ENCODE assay signal across 12 cellular contexts in the genomic region with DNA sequence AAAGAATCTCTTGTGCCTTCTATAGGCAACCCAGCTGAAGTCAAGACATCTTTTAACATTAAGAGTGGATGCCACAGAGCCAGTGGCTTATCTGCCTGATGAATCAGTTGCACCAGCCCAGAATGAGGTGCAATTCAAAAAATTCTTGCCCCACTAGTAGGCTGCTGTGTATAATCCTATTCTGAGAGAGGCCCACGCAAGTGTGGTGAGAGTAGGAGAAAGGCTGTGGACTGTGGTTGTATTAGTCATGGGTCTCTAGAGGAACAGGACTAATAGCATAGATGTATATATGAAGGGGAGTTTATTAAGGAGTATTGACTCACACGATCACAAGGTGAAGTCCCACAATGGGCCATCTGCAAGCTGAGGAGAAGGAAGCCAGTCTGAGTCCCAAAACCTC.
A peak's percentile ranks its signal among the peaks of the same experiment; 100 is the strongest.
DNase-seq lines count a peak whose midpoint lies in the region; ATAC-seq and TF ChIP-seq lines count a peak whose summit lies in the region.
"Had no signal": no experiment of that assay in that cellular context is flagged by ENCODE, and none has a peak within 500 bp of the region (broad histone marks: within the 10 kb centered on the region; RNA-seq: fewer than 3 reads in every experiment).

No MANE protein-coding gene starts in this region.

- H3K9me3 Mint-ChIP-seq in activated CD8-positive, alpha-beta memory T cell treated with anti-CD3 and anti-CD28 coated beads, Interleukin-2, amount 10 ng/mL, durations not matched to agents 7 days and 5 days (ENCODE audit: low read depth) = no peaks in the 10 kb centered on the region
- no peaks in the 10 kb centered on the region for H3K9me3 Mint-ChIP-seq in T-helper 2 cell treated with Interferon-gamma antibody and Interleukin-4, amounts not matched to agents 5 μg/mL and 100 μg/mL, for 36 hours
- no peaks in the 10 kb centered on the region for H3K9me3 Mint-ChIP-seq in stimulated activated effector memory CD8-positive, alpha-beta T cell treated with anti-CD3 and anti-CD28 coated beads, Interleukin-12 subunit alpha, Interleukin-12 subunit beta, amount 100 ng/mL, for 72 hours
- H3K9me3 Mint-ChIP-seq in mesothelial cell of epicardium = peaks cover 12% of the 10 kb centered on the region

- TF ChIP-seq CTCF in foreskin fibroblast (IDR thresholded peaks at IDR 0.05; ENCODE audit: low read depth, low read length) (no peak), mesothelial cell of epicardium (IDR thresholded peaks at IDR 0.05; ENCODE audit: unreplicated experiment) (no peak)

- no peak overlapping the region for H3K4me3 Mint-ChIP-seq in activated CD8-positive, alpha-beta memory T cell treated with anti-CD3 and anti-CD28 coated beads, Interleukin-2, amount 10 ng/mL, durations not matched to agents 7 days and 5 days
- H3K4me3 Mint-ChIP-seq in T-helper 2 cell treated with Interferon-gamma antibody and Interleukin-4, amounts not matched to agents 5 μg/mL and 100 μg/mL, for 36 hours = no peak overlapping the region
- H3K4me3 Mint-ChIP-seq in stimulated activated effector memory CD8-positive, alpha-beta T cell treated with anti-CD3 and anti-CD28 coated beads, Interleukin-12 subunit alpha, Interleukin-12 subunit beta, amount 100 ng/mL, for 72 hours = peak overlapping the region; percentile 30
- H3K4me3 Mint-ChIP-seq in mesothelial cell of epicardium = no peak overlapping the region

- peak; percentile 43 for DNase-seq in activated CD8-positive, alpha-beta memory T cell treated with anti-CD3 and anti-CD28 coated beads, Interleukin-2, amount 10 ng/mL, durations not matched to agents 7 days and 5 days
- DNase-seq in activated CD8-positive, alpha-beta memory T cell treated with anti-CD3 and anti-CD28 coated beads, Interleukin-2, amount 50 U/mL, for 4 hours = no peak
- peak; percentile 52 for DNase-seq in T-helper 2 cell treated with Interferon-gamma antibody and Interleukin-4, amounts not matched to agents 5 μg/mL and 100 μg/mL, for 36 hours (ENCODE audit: low spot score)
- DNase-seq in foreskin fibroblast = peak; percentile 83 to 86
- peak in 1 of 2 donors; percentile 73 for DNase-seq in stimulated activated effector memory CD8-positive, alpha-beta T cell treated with anti-CD3 and anti-CD28 coated beads, Interleukin-12 subunit alpha, Interleukin-12 subunit beta, amount 100 ng/mL, for 72 hours (ENCODE audit: low spot score in 2 of 2)
- no peak for DNase-seq in mesothelial cell of epicardium (ENCODE audit: low spot score in 2 of 2, unreplicated experiment in 2 of 2)
- DNase-seq in pons (ENCODE audit: low spot score) = no peak
- DNase-seq: central memory CD4-positive, alpha-beta T cell; MG63; NCI-H524 had no signal

- CTCF ChIA-PET in activated CD8-positive, alpha-beta memory T cell treated with anti-CD3 and anti-CD28 coated beads, Interleukin-2, amount 10 ng/mL, durations not matched to agents 7 days and 5 days (lab: Charles Lee) = no interaction called here

- no peaks in the 10 kb centered on the region for H3K27me3 Mint-ChIP-seq in activated CD8-positive, alpha-beta memory T cell treated with anti-CD3 and anti-CD28 coated beads, Interleukin-2, amount 10 ng/mL, durations not matched to agents 7 days and 5 days
- no peaks in the 10 kb centered on the region for H3K27me3 Mint-ChIP-seq in T-helper 2 cell treated with Interferon-gamma antibody and Interleukin-4, amounts not matched to agents 5 μg/mL and 100 μg/mL, for 36 hours (ENCODE audit: low read depth)
- no peaks in the 10 kb centered on the region for H3K27me3 Mint-ChIP-seq in mesothelial cell of epicardium (ENCODE audit: low read depth)

- H3K4me3 ChIP-seq in foreskin fibroblast (ENCODE audit: low read depth in 1 of 2, low read length in 2 of 2) = no peak overlapping the region
- H3K4me3 ChIP-seq: MG63, suprapubic skin had no signal

- no peak overlapping the region for H3K27ac Mint-ChIP-seq in activated CD8-positive, alpha-beta memory T cell treated with anti-CD3 and anti-CD28 coated beads, Interleukin-2, amount 10 ng/mL, durations not matched to agents 7 days and 5 days
- H3K27ac Mint-ChIP-seq in T-helper 2 cell treated with Interferon-gamma antibody and Interleukin-4, amounts not matched to agents 5 μg/mL and 100 μg/mL, for 36 hours = no peak overlapping the region
- no peak overlapping the region for H3K27ac Mint-ChIP-seq in stimulated activated effector memory CD8-positive, alpha-beta T cell treated with anti-CD3 and anti-CD28 coated beads, Interleukin-12 subunit alpha, Interleukin-12 subunit beta, amount 100 ng/mL, for 72 hours
- no peak overlapping the region for H3K27ac Mint-ChIP-seq in mesothelial cell of epicardium

- ATAC-seq in activated CD8-positive, alpha-beta memory T cell treated with anti-CD3 and anti-CD28 coated beads, Interleukin-2, amount 10 ng/mL, durations not matched to agents 7 days and 5 days = peak; percentile 61
- ATAC-seq in stimulated activated effector memory CD8-positive, alpha-beta T cell treated with anti-CD3 and anti-CD28 coated beads, Interleukin-12 subunit alpha, Interleukin-12 subunit beta, amount 100 ng/mL, for 72 hours = peak; percentile 98
- ATAC-seq in HG02798 (IDR thresholded peaks at IDR 0.05; ENCODE audit: poor library complexity, unreplicated experiment) = no peak

- H3K36me3 Mint-ChIP-seq in activated CD8-positive, alpha-beta memory T cell treated with anti-CD3 and anti-CD28 coated beads, Interleukin-2, amount 10 ng/mL, durations not matched to agents 7 days and 5 days = peaks cover 28% of the 10 kb centered on the region
- peaks cover 3% of the 10 kb centered on the region for H3K36me3 Mint-ChIP-seq in T-helper 2 cell treated with Interferon-gamma antibody and Interleukin-4, amounts not matched to agents 5 μg/mL and 100 μg/mL, for 36 hours (ENCODE audit: low read depth)
- no peaks in the 10 kb centered on the region for H3K36me3 Mint-ChIP-seq in stimulated activated effector memory CD8-positive, alpha-beta T cell treated with anti-CD3 and anti-CD28 coated beads, Interleukin-12 subunit alpha, Interleukin-12 subunit beta, amount 100 ng/mL, for 72 hours
- no peaks in the 10 kb centered on the region for H3K36me3 Mint-ChIP-seq in mesothelial cell of epicardium

- peaks cover 24% of the 10 kb centered on the region for H3K4me1 Mint-ChIP-seq in activated CD8-positive, alpha-beta memory T cell treated with anti-CD3 and anti-CD28 coated beads, Interleukin-2, amount 10 ng/mL, durations not matched to agents 7 days and 5 days
- H3K4me1 Mint-ChIP-seq in T-helper 2 cell treated with Interferon-gamma antibody and Interleukin-4, amounts not matched to agents 5 μg/mL and 100 μg/mL, for 36 hours (ENCODE audit: low read depth) = peaks cover 11% of the 10 kb centered on the region
- H3K4me1 Mint-ChIP-seq in stimulated activated effector memory CD8-positive, alpha-beta T cell treated with anti-CD3 and anti-CD28 coated beads, Interleukin-12 subunit alpha, Interleukin-12 subunit beta, amount 100 ng/mL, for 72 hours = peaks cover 34% of the 10 kb centered on the region
- H3K4me1 Mint-ChIP-seq in mesothelial cell of epicardium = peaks cover 18% of the 10 kb centered on the region

Comparison
In these comparisons a context has a peak if more than half of its experiments do, and no peak if none do; other contexts are left out.
1. DNase-seq: peak in activated CD8-positive, alpha-beta memory T cell treated with anti-CD3 and anti-CD28 coated beads, Interleukin-2, amount 10 ng/mL, durations not matched to agents 7 days and 5 days (single experiment), T-helper 2 cell treated with Interferon-gamma antibody and Interleukin-4, amounts not matched to agents 5 μg/mL and 100 μg/mL, for 36 hours (single experiment) and foreskin fibroblast (2 of 2); none in activated CD8-positive, alpha-beta memory T cell treated with anti-CD3 and anti-CD28 coated beads, Interleukin-2, amount 50 U/mL, for 4 hours (single experiment), mesothelial cell of epicardium (0 of 2) and pons (single experiment).